Comparison of ENCODE assay signal across 17 cellular contexts in the genomic region with DNA sequence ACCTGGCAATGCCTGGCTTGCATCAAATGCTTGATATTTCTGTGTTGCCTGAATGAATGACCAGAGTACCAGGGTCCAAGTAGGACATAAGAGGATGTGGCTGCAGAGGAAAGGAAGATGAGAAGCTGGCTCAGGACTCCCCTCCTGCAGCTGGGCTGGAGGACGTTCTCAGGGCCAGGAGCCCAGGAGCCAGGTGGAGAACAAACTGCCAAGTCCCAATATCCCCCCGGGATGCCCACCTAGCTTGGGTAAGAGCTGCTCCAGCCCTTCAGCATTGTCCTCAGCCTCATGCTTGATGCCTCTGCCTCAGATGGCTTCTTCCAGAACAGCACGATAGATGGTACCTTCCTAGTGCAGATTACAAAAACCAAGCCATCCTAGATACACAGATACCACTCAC. TPM values are rescaled to one million over a fixed set of nuclear protein-coding genes. Genes with fewer than 3 reads are reported as not detected.
"Had no signal": no experiment of that assay in that cellular context is flagged by ENCODE, and none has a peak within 500 bp of the region (broad histone marks: within the 10 kb centered on the region; RNA-seq: fewer than 3 reads in every experiment).

No MANE protein-coding gene starts in this region.

- H3K9me3 Mint-ChIP-seq: naive thymus-derived CD8-positive, alpha-beta T cell; stimulated activated naive B cell treated with anti-CD40 and anti-IgM and Interleukin-4, amounts not matched to agents 10 μg/mL and 1 μg/mL and 100 μg/mL, for 72 hours; stimulated activated naive CD8-positive, alpha-beta T cell treated with anti-CD3 and anti-CD28 coated beads, Interleukin-15, amount 100 ng/mL, for 72 hours had no signal

- H3K4me3 Mint-ChIP-seq: naive thymus-derived CD8-positive, alpha-beta T cell; stimulated activated naive B cell treated with anti-CD40 and anti-IgM and Interleukin-4, amounts not matched to agents 10 μg/mL and 1 μg/mL and 100 μg/mL, for 72 hours; stimulated activated naive CD8-positive, alpha-beta T cell treated with anti-CD3 and anti-CD28 coated beads, Interleukin-15, amount 100 ng/mL, for 72 hours had no signal

- H3K36me3 Mint-ChIP-seq: naive thymus-derived CD8-positive, alpha-beta T cell; stimulated activated naive B cell treated with anti-CD40 and anti-IgM and Interleukin-4, amounts not matched to agents 10 μg/mL and 1 μg/mL and 100 μg/mL, for 72 hours had no signal

- DNase-seq: effector memory CD4-positive, alpha-beta T cell; erythroblast; foreskin keratinocyte; hippocampal formation; kidney glomerular epithelial cell; mammary epithelial cell; mucosa of descending colon; sigmoid colon; stimulated activated CD4-positive, alpha-beta T cell treated with anti-CD3 and anti-CD28 coated beads, Interleukin-4, amount 100 ng/mL, for 4 hours; stimulated activated naive B cell treated with anti-CD40 and anti-IgM and Interleukin-4, amounts not matched to agents 10 μg/mL and 1 μg/mL and 100 μg/mL, for 72 hours; stimulated activated naive CD8-positive, alpha-beta T cell treated with anti-CD3 and anti-CD28 coated beads, Interleukin-15, amount 100 ng/mL, for 72 hours; transverse colon; uterus had no signal

- ATAC-seq: foreskin keratinocyte; mucosa of descending colon; naive thymus-derived CD8-positive, alpha-beta T cell; stimulated activated naive B cell treated with anti-CD40 and anti-IgM and Interleukin-4, amounts not matched to agents 10 μg/mL and 1 μg/mL and 100 μg/mL, for 72 hours; stimulated activated naive CD8-positive, alpha-beta T cell treated with anti-CD3 and anti-CD28 coated beads, Interleukin-15, amount 100 ng/mL, for 72 hours had no signal

- FAIRE-seq: islet of Langerhans had no signal

- H3K27ac Mint-ChIP-seq: stimulated activated naive B cell treated with anti-CD40 and anti-IgM and Interleukin-4, amounts not matched to agents 10 μg/mL and 1 μg/mL and 100 μg/mL, for 72 hours; stimulated activated naive CD8-positive, alpha-beta T cell treated with anti-CD3 and anti-CD28 coated beads, Interleukin-15, amount 100 ng/mL, for 72 hours had no signal

RNA-seq across cellular contexts. Expression of a gene that starts 8.6 kb away (rescaled TPM):
- total RNA-seq: foreskin keratinocyte; mucosa of descending colon; naive thymus-derived CD8-positive, alpha-beta T cell; right atrium auricular region; subcutaneous adipose tissue; transverse colon had no signal

RNA-seq across cellular contexts. Expression of a gene that starts 26.8 kb away (rescaled TPM):
- total RNA-seq: naive thymus-derived CD8-positive, alpha-beta T cell; transverse colon had no signal
